Comparison of ENCODE assay signal across 8 cellular contexts in genomic region chr9:36190388-36191289, GRCh38. TPM values are rescaled to one million over a fixed set of nuclear protein-coding genes. Genes with fewer than 3 reads are reported as not detected.
DNase-seq lines count a peak whose midpoint lies in the region; ATAC-seq and TF ChIP-seq lines count a peak whose summit lies in the region.

A gene with protein sequence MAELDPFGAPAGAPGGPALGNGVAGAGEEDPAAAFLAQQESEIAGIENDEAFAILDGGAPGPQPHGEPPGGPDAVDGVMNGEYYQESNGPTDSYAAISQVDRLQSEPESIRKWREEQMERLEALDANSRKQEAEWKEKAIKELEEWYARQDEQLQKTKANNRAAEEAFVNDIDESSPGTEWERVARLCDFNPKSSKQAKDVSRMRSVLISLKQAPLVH (plus strand): TSS chr9:36190921. CDS start chr9:36191057, 136 bp downstream.

- H3K27ac ChIP-seq in temporal lobe (ENCODE audit: low read depth, low read length) = peak within 1 kb of the TSS; percentile 81

- H3K36me3 Mint-ChIP-seq in activated naive CD4-positive, alpha-beta T cell treated with anti-CD3 and anti-CD28 coated beads, Interleukin-2, amount 50 U/mL, for 72 hours = peaks cover 16 to 17% of the 10 kb centered on the region in 2 donors

- TF ChIP-seq CTCF in GM12864 (IDR thresholded peaks at IDR 0.05; ENCODE audit: low read depth, low read length, missing control alignments) = peak; percentile 55

- peak within 1 kb of the TSS; percentile 97 for H3K4me3 ChIP-seq in GM12864 (ENCODE audit: low read depth, low read length)

- ATAC-seq in HG02623 (IDR thresholded peaks at IDR 0.05; ENCODE audit: unreplicated experiment) = peak; percentile 98
- peak; percentile 99 for ATAC-seq in activated naive CD4-positive, alpha-beta T cell treated with anti-CD3 and anti-CD28 coated beads, Interleukin-2, amount 50 U/mL, for 72 hours

- H3K9me3 Mint-ChIP-seq in activated naive CD4-positive, alpha-beta T cell treated with anti-CD3 and anti-CD28 coated beads, Interleukin-2, amount 50 U/mL, for 72 hours = no peaks in the 10 kb centered on the region

- H3K27ac Mint-ChIP-seq in activated naive CD4-positive, alpha-beta T cell treated with anti-CD3 and anti-CD28 coated beads, Interleukin-2, amount 50 U/mL, for 72 hours = peak within 1 kb of the TSS; percentile 88 to 96

- DNase-seq in GM12864 (ENCODE audit: low read depth) = peak; percentile 97
- peak; percentile 100 for DNase-seq in NCI-H1092 treated with DMSO at 0.1 percent for 48 hours (lab: John Stamatoyannopoulos, UW)
- peak; percentile 99 for DNase-seq in SKM-1 (lab: John Stamatoyannopoulos, UW; ENCODE audit: unreplicated experiment)
- peak; percentile 89 to 97 for DNase-seq in activated naive CD4-positive, alpha-beta T cell treated with anti-CD3 and anti-CD28 coated beads, Interleukin-2, amount 50 U/mL, for 72 hours (ENCODE audit: low spot score in 2 of 2)
- DNase-seq in glomerular endothelial cell (ENCODE audit: extremely low read depth, low read depth, low spot score) = peak; percentile 96
- DNase-seq in occipital lobe (lab: John Stamatoyannopoulos, UW) = peak; percentile 98

RNA-seq across cellular contexts. Expression of the gene that starts here (rescaled TPM):
- 100 to 1,000 TPM in 1 of 2 donors, 10 to 100 TPM in 1; 77.0 to 127 TPM for total RNA-seq in activated naive CD4-positive, alpha-beta T cell treated with anti-CD3 and anti-CD28 coated beads, Interleukin-2, amount 50 U/mL, for 72 hours
- total RNA-seq in glomerular endothelial cell (389 and 480 TPM in 2 replicates), occipital lobe (116 TPM), temporal lobe (92.9 TPM)

Comparison
In these comparisons a context has a peak if more than half of its experiments do, and no peak if none do; other contexts are left out.
1. Peak in every context shown above with its lines: DNase-seq, ATAC-seq, H3K4me3 ChIP-seq and H3K27ac ChIP-seq.